2 cellular contexts compared by ENCODE assay signal in the genomic region with DNA sequence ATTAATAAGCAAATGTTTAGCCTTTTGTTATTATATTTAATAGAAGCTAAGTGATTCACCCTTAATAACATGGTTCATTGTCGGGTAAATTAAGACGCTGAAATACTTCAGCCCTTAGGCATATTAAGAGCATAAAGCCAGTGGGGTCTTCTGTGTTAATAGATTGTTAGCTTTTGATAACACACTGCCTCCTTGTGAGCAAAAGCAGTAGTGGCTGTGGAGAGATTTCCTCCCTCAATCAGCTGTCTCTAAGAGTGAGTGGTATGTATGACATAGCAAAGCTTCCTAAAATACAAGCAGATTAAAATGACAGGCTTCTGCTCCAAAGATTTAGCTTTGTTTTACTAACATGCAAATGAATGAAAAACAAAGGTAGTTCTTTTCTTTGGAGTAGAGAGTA.
TF ChIP-seq lines count a peak whose summit lies in the region.

No MANE protein-coding gene starts in this region.

TF ChIP-seq in liver, 16 proteins besides CTCF, POLR2A, EP300 and RAD21 (continued from another document):
- TF ChIP-seq, protein P1, sequence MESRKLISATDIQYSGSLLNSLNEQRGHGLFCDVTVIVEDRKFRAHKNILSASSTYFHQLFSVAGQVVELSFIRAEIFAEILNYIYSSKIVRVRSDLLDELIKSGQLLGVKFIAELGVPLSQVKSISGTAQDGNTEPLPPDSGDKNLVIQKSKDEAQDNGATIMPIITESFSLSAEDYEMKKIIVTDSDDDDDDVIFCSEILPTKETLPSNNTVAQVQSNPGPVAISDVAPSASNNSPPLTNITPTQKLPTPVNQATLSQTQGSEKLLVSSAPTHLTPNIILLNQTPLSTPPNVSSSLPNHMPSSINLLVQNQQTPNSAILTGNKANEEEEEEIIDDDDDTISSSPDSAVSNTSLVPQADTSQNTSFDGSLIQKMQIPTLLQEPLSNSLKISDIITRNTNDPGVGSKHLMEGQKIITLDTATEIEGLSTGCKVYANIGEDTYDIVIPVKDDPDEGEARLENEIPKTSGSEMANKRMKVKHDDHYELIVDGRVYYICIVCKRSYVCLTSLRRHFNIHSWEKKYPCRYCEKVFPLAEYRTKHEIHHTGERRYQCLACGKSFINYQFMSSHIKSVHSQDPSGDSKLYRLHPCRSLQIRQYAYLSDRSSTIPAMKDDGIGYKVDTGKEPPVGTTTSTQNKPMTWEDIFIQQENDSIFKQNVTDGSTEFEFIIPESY (IDR thresholded peaks at IDR 0.05), result no peak
- TF ChIP-seq EGR1 (IDR thresholded peaks at IDR 0.05; ENCODE audit: low read depth in 2 of 2) (no peak), SP1 (IDR thresholded peaks at IDR 0.05) (no peak), GABPA (IDR thresholded peaks at IDR 0.05 in 1 of 2, conservative IDR thresholded peaks at IDR 0.05 in 1 of 2) (no peak), YY1 (IDR thresholded peaks at IDR 0.05) (no peak), RXRA (IDR thresholded peaks at IDR 0.05) (no peak), JUND (IDR thresholded peaks at IDR 0.05) (no peak), NR2F2 (IDR thresholded peaks at IDR 0.05) (no peak), FOXA2 (IDR thresholded peaks at IDR 0.05) (no peak), FOXA1 (IDR thresholded peaks at IDR 0.05) (no peak), HNF4A (conservative IDR thresholded peaks at IDR 0.05) (no peak), HNF4G (IDR thresholded peaks at IDR 0.05) (no peak)
- TF ChIP-seq, protein P2, sequence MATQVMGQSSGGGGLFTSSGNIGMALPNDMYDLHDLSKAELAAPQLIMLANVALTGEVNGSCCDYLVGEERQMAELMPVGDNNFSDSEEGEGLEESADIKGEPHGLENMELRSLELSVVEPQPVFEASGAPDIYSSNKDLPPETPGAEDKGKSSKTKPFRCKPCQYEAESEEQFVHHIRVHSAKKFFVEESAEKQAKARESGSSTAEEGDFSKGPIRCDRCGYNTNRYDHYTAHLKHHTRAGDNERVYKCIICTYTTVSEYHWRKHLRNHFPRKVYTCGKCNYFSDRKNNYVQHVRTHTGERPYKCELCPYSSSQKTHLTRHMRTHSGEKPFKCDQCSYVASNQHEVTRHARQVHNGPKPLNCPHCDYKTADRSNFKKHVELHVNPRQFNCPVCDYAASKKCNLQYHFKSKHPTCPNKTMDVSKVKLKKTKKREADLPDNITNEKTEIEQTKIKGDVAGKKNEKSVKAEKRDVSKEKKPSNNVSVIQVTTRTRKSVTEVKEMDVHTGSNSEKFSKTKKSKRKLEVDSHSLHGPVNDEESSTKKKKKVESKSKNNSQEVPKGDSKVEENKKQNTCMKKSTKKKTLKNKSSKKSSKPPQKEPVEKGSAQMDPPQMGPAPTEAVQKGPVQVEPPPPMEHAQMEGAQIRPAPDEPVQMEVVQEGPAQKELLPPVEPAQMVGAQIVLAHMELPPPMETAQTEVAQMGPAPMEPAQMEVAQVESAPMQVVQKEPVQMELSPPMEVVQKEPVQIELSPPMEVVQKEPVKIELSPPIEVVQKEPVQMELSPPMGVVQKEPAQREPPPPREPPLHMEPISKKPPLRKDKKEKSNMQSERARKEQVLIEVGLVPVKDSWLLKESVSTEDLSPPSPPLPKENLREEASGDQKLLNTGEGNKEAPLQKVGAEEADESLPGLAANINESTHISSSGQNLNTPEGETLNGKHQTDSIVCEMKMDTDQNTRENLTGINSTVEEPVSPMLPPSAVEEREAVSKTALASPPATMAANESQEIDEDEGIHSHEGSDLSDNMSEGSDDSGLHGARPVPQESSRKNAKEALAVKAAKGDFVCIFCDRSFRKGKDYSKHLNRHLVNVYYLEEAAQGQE (IDR thresholded peaks at IDR 0.05), result no peak
TF ChIP-seq in liver: peak in this region for 0.

TF ChIP-seq in HepG2, 621 proteins besides CTCF, POLR2A, EP300 and RAD21 (continued from another document):
- TF ChIP-seq, protein P3, sequence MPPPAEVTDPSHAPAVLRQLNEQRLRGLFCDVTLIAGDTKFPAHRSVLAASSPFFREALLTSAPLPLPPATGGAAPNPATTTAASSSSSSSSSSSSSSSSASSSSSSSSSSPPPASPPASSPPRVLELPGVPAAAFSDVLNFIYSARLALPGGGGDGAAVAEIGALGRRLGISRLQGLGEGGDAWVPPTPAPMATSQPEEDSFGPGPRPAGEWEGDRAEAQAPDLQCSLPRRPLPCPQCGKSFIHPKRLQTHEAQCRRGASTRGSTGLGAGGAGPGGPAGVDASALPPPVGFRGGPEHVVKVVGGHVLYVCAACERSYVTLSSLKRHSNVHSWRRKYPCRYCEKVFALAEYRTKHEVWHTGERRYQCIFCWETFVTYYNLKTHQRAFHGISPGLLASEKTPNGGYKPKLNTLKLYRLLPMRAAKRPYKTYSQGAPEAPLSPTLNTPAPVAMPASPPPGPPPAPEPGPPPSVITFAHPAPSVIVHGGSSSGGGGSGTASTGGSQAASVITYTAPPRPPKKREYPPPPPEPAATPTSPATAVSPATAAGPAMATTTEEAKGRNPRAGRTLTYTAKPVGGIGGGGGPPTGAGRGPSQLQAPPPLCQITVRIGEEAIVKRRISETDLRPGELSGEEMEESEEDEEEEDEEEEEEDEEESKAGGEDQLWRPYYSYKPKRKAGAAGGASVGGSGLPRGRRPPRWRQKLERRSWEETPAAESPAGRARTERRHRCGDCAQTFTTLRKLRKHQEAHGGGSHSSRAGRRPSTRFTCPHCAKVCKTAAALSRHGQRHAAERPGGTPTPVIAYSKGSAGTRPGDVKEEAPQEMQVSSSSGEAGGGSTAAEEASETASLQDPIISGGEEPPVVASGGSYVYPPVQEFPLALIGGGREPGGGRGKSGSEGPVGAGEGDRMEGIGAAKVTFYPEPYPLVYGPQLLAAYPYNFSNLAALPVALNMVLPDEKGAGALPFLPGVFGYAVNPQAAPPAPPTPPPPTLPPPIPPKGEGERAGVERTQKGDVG (CRISPR knock-in tag; IDR thresholded peaks at IDR 0.05; ENCODE audit: borderline replicate concordance), result no peak
- TF ChIP-seq RELA (CRISPR knock-in tag; IDR thresholded peaks at IDR 0.05) (no peak), HNF4A (CRISPR knock-in tag; IDR thresholded peaks at IDR 0.05) (no peak), CBFB (CRISPR knock-in tag; IDR thresholded peaks at IDR 0.05) (no peak), ZNF558 (CRISPR knock-in tag; IDR thresholded peaks at IDR 0.05; ENCODE audit: borderline replicate concordance) (no peak), YY1 (IDR thresholded peaks at IDR 0.05; ENCODE audit: insufficient read depth, insufficient replicate concordance, low read depth, low read length) (no peak), TGIF2 (CRISPR knock-in tag; IDR thresholded peaks at IDR 0.05) (no peak), ZNF644 (CRISPR knock-in tag; IDR thresholded peaks at IDR 0.05; ENCODE audit: low read depth) (no peak), KLF13 (CRISPR knock-in tag; IDR thresholded peaks at IDR 0.05) (no peak), CBX5 (CRISPR knock-in tag; IDR thresholded peaks at IDR 0.05; ENCODE audit: borderline replicate concordance) (no peak), ERF (CRISPR knock-in tag; IDR thresholded peaks at IDR 0.05) (no peak), REL (CRISPR knock-in tag; conservative IDR thresholded peaks at IDR 0.05) (no peak), MYC (CRISPR knock-in tag; IDR thresholded peaks at IDR 0.05; ENCODE audit: borderline replicate concordance) (no peak), ZNF34 (CRISPR knock-in tag; IDR thresholded peaks at IDR 0.05; ENCODE audit: borderline replicate concordance) (no peak), MTF2 (CRISPR knock-in tag; IDR thresholded peaks at IDR 0.05; ENCODE audit: borderline replicate concordance) (no peak)
- TF ChIP-seq, protein P4, sequence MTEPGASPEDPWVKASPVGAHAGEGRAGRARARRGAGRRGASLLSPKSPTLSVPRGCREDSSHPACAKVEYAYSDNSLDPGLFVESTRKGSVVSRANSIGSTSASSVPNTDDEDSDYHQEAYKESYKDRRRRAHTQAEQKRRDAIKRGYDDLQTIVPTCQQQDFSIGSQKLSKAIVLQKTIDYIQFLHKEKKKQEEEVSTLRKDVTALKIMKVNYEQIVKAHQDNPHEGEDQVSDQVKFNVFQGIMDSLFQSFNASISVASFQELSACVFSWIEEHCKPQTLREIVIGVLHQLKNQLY (CRISPR knock-in tag; IDR thresholded peaks at IDR 0.05), result no peak
